In genomic region chr14:95523051-95523817, GRCh38 we compare ENCODE assay signal across 8 cellular contexts. TPM values are rescaled to one million over a fixed set of nuclear protein-coding genes. Genes with fewer than 3 reads are reported as not detected.
DNase-seq lines count a peak whose midpoint lies in the region.

No MANE protein-coding gene starts in this region.

- H3K27ac ChIP-seq in esophagus (ENCODE audit: low read depth in 2 of 2, low read length in 1 of 2) = peak overlapping the region; percentile 26 to 51

- H3K4me1 Mint-ChIP-seq in activated CD4-positive, alpha-beta T cell treated with anti-CD3 and anti-CD28 coated beads, Interleukin-2, amount 10 ng/mL, durations not matched to agents 24 days and 14 days = peaks cover 81% of the 10 kb centered on the region
- peaks cover 90% of the 10 kb centered on the region for H3K4me1 Mint-ChIP-seq in stimulated activated naive CD8-positive, alpha-beta T cell treated with anti-CD3 and anti-CD28 coated beads, Interleukin-15, Interleukin-2, amounts not matched to agents 100 ng/mL and 50 ng/mL, for 24 hours (ENCODE audit: low read depth)

- H3K36me3 Mint-ChIP-seq in activated CD4-positive, alpha-beta T cell treated with anti-CD3 and anti-CD28 coated beads, Interleukin-2, amount 10 ng/mL, durations not matched to agents 24 days and 14 days (ENCODE audit: low read depth) = no peaks in the 10 kb centered on the region
- H3K36me3 Mint-ChIP-seq in stimulated activated naive CD8-positive, alpha-beta T cell treated with anti-CD3 and anti-CD28 coated beads, Interleukin-15, Interleukin-2, amounts not matched to agents 100 ng/mL and 50 ng/mL, for 24 hours (ENCODE audit: low read depth) = no peaks in the 10 kb centered on the region

- H3K4me3 Mint-ChIP-seq in activated CD4-positive, alpha-beta T cell treated with anti-CD3 and anti-CD28 coated beads, Interleukin-2, amount 10 ng/mL, durations not matched to agents 24 days and 14 days = peak overlapping the region; percentile 76
- H3K4me3 Mint-ChIP-seq in stimulated activated naive CD8-positive, alpha-beta T cell treated with anti-CD3 and anti-CD28 coated beads, Interleukin-15, Interleukin-2, amounts not matched to agents 100 ng/mL and 50 ng/mL, for 24 hours = peak overlapping the region; percentile 84

- DNase-seq in NOMO-1 (lab: John Stamatoyannopoulos, UW; ENCODE audit: unreplicated experiment in 2 of 2) (peak; percentile 26 to 75), NOMO-1 treated with dmso at 0.1 percent for 144 hours (lab: John Stamatoyannopoulos, UW; ENCODE audit: unreplicated experiment) (no peak), NCI-H2171 (lab: John Stamatoyannopoulos, UW) (no peak), NCI-H446 (lab: John Stamatoyannopoulos, UW) (no peak), KG1 (lab: John Stamatoyannopoulos, UW) (no peak)
- peak; percentile 87 for DNase-seq in activated CD4-positive, alpha-beta T cell treated with anti-CD3 and anti-CD28 coated beads, Interleukin-2, amount 10 ng/mL, durations not matched to agents 24 days and 14 days

- no peak overlapping the region for H3K4me3 ChIP-seq in esophagus (ENCODE audit: low read depth in 1 of 2, low read length in 2 of 2)

- intact Hi-C loops in activated CD4-positive, alpha-beta T cell treated with anti-CD3 and anti-CD28 coated beads, Interleukin-2, amount 10 ng/mL, durations not matched to agents 24 days and 14 days (cut with micrococcal nuclease) = loop anchor here (1.0 to 5.0 kb wide), 4 partner anchors 11 to 256 kb away; no protein-coding TSS in a partner anchor

- peak overlapping the region; percentile 96 for H3K27ac Mint-ChIP-seq in activated CD4-positive, alpha-beta T cell treated with anti-CD3 and anti-CD28 coated beads, Interleukin-2, amount 10 ng/mL, durations not matched to agents 24 days and 14 days
- peak overlapping the region; percentile 96 for H3K27ac Mint-ChIP-seq in stimulated activated naive CD8-positive, alpha-beta T cell treated with anti-CD3 and anti-CD28 coated beads, Interleukin-15, Interleukin-2, amounts not matched to agents 100 ng/mL and 50 ng/mL, for 24 hours

- H3K9me3 ChIP-seq in esophagus (ENCODE audit: control insufficient read depth in 2 of 2, insufficient read depth in 1 of 2, low read depth in 1 of 2, low read length in 1 of 2) = no peaks in the 10 kb centered on the region

- WGBS in esophagus, 2 donors = 45 to 56% methylated on average over 12 of the region's 12 CpGs

- peaks cover 0 to 7% of the 10 kb centered on the region in 2 donors for H3K4me1 ChIP-seq in esophagus (ENCODE audit: control insufficient read depth in 2 of 2, insufficient read depth in 2 of 2, low read length in 1 of 2)

- H3K27me3 Mint-ChIP-seq in activated CD4-positive, alpha-beta T cell treated with anti-CD3 and anti-CD28 coated beads, Interleukin-2, amount 10 ng/mL, durations not matched to agents 24 days and 14 days = no peaks in the 10 kb centered on the region
- no peaks in the 10 kb centered on the region for H3K27me3 Mint-ChIP-seq in stimulated activated naive CD8-positive, alpha-beta T cell treated with anti-CD3 and anti-CD28 coated beads, Interleukin-15, Interleukin-2, amounts not matched to agents 100 ng/mL and 50 ng/mL, for 24 hours

- no peaks in the 10 kb centered on the region for H3K27me3 ChIP-seq in esophagus (ENCODE audit: control insufficient read depth in 1 of 2, insufficient read depth in 2 of 2, low read length in 2 of 2)

- H3K9me3 Mint-ChIP-seq in activated CD4-positive, alpha-beta T cell treated with anti-CD3 and anti-CD28 coated beads, Interleukin-2, amount 10 ng/mL, durations not matched to agents 24 days and 14 days = no peaks in the 10 kb centered on the region
- H3K9me3 Mint-ChIP-seq in stimulated activated naive CD8-positive, alpha-beta T cell treated with anti-CD3 and anti-CD28 coated beads, Interleukin-15, Interleukin-2, amounts not matched to agents 100 ng/mL and 50 ng/mL, for 24 hours = no peaks in the 10 kb centered on the region

- H3K36me3 ChIP-seq in esophagus (ENCODE audit: control insufficient read depth in 2 of 2, insufficient read depth in 2 of 2, low read length in 1 of 2) = no peaks in the 10 kb centered on the region

RNA-seq across cellular contexts. Expression of gene SYNE3, which starts 6.8 kb away (rescaled TPM):
- 45.2 and 46.3 TPM in 2 replicates for total RNA-seq in activated CD4-positive, alpha-beta T cell treated with anti-CD3 and anti-CD28 coated beads, Interleukin-2, amount 10 ng/mL, durations not matched to agents 24 days and 14 days
- under 1 TPM; 0.48 to 0.73 TPM for polyA plus RNA-seq in esophagus

RNA-seq across cellular contexts. Expression of gene GLRX5, which starts 11.6 kb away (rescaled TPM):
- 43.7 and 45.6 TPM in 2 replicates for total RNA-seq in activated CD4-positive, alpha-beta T cell treated with anti-CD3 and anti-CD28 coated beads, Interleukin-2, amount 10 ng/mL, durations not matched to agents 24 days and 14 days
- polyA plus RNA-seq in esophagus = 10 to 100 TPM; 24.2 to 28.3 TPM

Comparison
In these comparisons a context has a peak if more than half of its experiments do, and no peak if none do; other contexts are left out.
1. DNase-seq: peak in NOMO-1 (2 of 2) and activated CD4-positive, alpha-beta T cell treated with anti-CD3 and anti-CD28 coated beads, Interleukin-2, amount 10 ng/mL, durations not matched to agents 24 days and 14 days (single experiment); none in NOMO-1 treated with dmso at 0.1 percent for 144 hours (single experiment), NCI-H2171 (single experiment), NCI-H446 (0 of 2) and KG1 (single experiment).